In genomic region chr15:96352594-96353377, GRCh38 we compare ENCODE assay signal across 14 cellular contexts. TPM values are rescaled to one million over a fixed set of nuclear protein-coding genes. Genes with fewer than 3 reads are reported as not detected.
DNase-seq lines count a peak whose midpoint lies in the region; ATAC-seq, FAIRE-seq and TF ChIP-seq lines count a peak whose summit lies in the region.
"Had no signal": no experiment of that assay in that cellular context is flagged by ENCODE, and none has a peak within 500 bp of the region (broad histone marks: within the 10 kb centered on the region; RNA-seq: fewer than 3 reads in every experiment).

No MANE protein-coding gene starts in this region.

- no peak overlapping the region for H3K4me3 ChIP-seq in HepG2 (replicated peaks in 1 of 3; ENCODE audit: insufficient read depth in 1 of 3, low read depth in 2 of 3, low read length in 3 of 3)

- in situ Hi-C loops in HepG2 (cut with HindIII; ENCODE audit: extremely low pct_ligation_motif_present, low pct_unique_long_range_greater_than_20kb), result loop anchor here (25.0 kb wide), 1 partner anchor 1410 kb away; no protein-coding TSS in a partner anchor

- no peak for TF ChIP-seq CTCF in HepG2 (CRISPR knock-in tag; IDR thresholded peaks at IDR 0.05)

- H3K27me3 ChIP-seq in HepG2 (ENCODE audit: control insufficient read depth in 1 of 2, insufficient read depth in 2 of 2, low read length in 2 of 2), result no peaks in the 10 kb centered on the region; a peak in 1 of 5 replicates

- no peaks in the 10 kb centered on the region for H3K79me2 ChIP-seq in HepG2 (ENCODE audit: insufficient read depth, low read length)

- peaks cover 26% of the 10 kb centered on the region for H3K4me1 ChIP-seq in HepG2 (ENCODE audit: insufficient read depth, low read length)
- H3K4me1 ChIP-seq: pancreas had no signal

- peaks cover 59 to 61% of the 10 kb centered on the region in 2 donors for H3K27me3 Mint-ChIP-seq in stimulated activated naive B cell treated with anti-CD40 and anti-IgM and Interleukin-4, amounts not matched to agents 10 μg/mL and 1 μg/mL and 100 μg/mL, for 72 hours

- TF ChIP-seq POLR2A in HepG2 (IDR thresholded peaks at IDR 0.05; ENCODE audit: insufficient read depth in 1 of 2, low read depth in 2 of 2, low read length in 2 of 2), result no peak

- no peak for TF ChIP-seq RAD21 in HepG2 (CRISPR knock-in tag; IDR thresholded peaks at IDR 0.05)

- POLR2A ChIA-PET in HEK293T (lab: Yijun Ruan, JAX), result interaction anchor here (1.0 kb wide), 1 partner anchor 17 kb away, joined by 3 read pairs; no protein-coding TSS in a partner anchor
- POLR2A ChIA-PET in HepG2 (lab: Yijun Ruan, JAX), result no interaction called here

- H3K4me2 ChIP-seq in HepG2 (ENCODE audit: low read depth, low read length), result no peak overlapping the region

- 0 out of 3 replicates have a peak, but pooled peaks have one; percentile 1 for ATAC-seq in HepG2
- no peak for ATAC-seq in stimulated activated naive B cell treated with anti-CD40 and anti-IgM and Interleukin-4, amounts not matched to agents 10 μg/mL and 1 μg/mL and 100 μg/mL, for 72 hours (replicated peaks)
- ATAC-seq in GM18502 (IDR thresholded peaks at IDR 0.05; ENCODE audit: poor library complexity, unreplicated experiment), result no peak
- ATAC-seq: pancreas had no signal

- no peak for TF ChIP-seq EP300 in HepG2 (IDR thresholded peaks at IDR 0.05; ENCODE audit: low read depth in 2 of 2, low read length in 2 of 2)
- TF ChIP-seq EP300 in HepG2 (CRISPR knock-in tag; IDR thresholded peaks at IDR 0.05; ENCODE audit: borderline replicate concordance), result no peak

- H3K9me3 Mint-ChIP-seq in stimulated activated naive B cell treated with anti-CD40 and anti-IgM and Interleukin-4, amounts not matched to agents 10 μg/mL and 1 μg/mL and 100 μg/mL, for 72 hours, result no peaks in the 10 kb centered on the region

- intact Hi-C loops in HepG2 (cut with micrococcal nuclease; ENCODE audit: unreplicated experiment), result loop anchor here (10.0 kb wide), 1 partner anchor 438 kb away; no protein-coding TSS in a partner anchor

- H3K9me3 ChIP-seq in HepG2 (ENCODE audit: low read length), result no peaks in the 10 kb centered on the region
- H3K9me3 ChIP-seq: pancreas had no signal

- no peak overlapping the region for H3K4me3 Mint-ChIP-seq in stimulated activated naive B cell treated with anti-CD40 and anti-IgM and Interleukin-4, amounts not matched to agents 10 μg/mL and 1 μg/mL and 100 μg/mL, for 72 hours
- H3K4me3 Mint-ChIP-seq: activated naive CD8-positive, alpha-beta T cell treated with anti-CD3 and anti-CD28 coated beads, Interleukin-2, amount 10 ng/mL, durations not matched to agents 7 days and 5 days had no signal

- peak overlapping the region; percentile 47 for H3K27ac Mint-ChIP-seq in stimulated activated naive B cell treated with anti-CD40 and anti-IgM and Interleukin-4, amounts not matched to agents 10 μg/mL and 1 μg/mL and 100 μg/mL, for 72 hours
- H3K27ac Mint-ChIP-seq: activated naive CD8-positive, alpha-beta T cell treated with anti-CD3 and anti-CD28 coated beads, Interleukin-2, amount 10 ng/mL, durations not matched to agents 7 days and 5 days; IgD-negative memory B cell had no signal

- 92% methylated on average over 10 of the region's 12 CpGs for WGBS in HepG2 (ENCODE audit: low lambda C conversion rate)

- no peak for DNase-seq in HEK293T (ENCODE audit: extremely low spot score)
- DNase-seq in HepG2 (ENCODE audit: low spot score), result no peak
- DNase-seq in stimulated activated naive B cell treated with anti-CD40 and anti-IgM and Interleukin-4, amounts not matched to agents 10 μg/mL and 1 μg/mL and 100 μg/mL, for 72 hours, result no peak
- no peak for DNase-seq in activated gamma-delta T cell treated with Interleukin-2 at 50 U/mL for 16 hours
- DNase-seq in RPMI8226, result no peak
- no peak for DNase-seq in activated naive CD4-positive, alpha-beta T cell treated with Interleukin-2 at 50 U/mL for 16 hours
- DNase-seq: C1 segment of cervical spinal cord, NCI-H187 treated with DMSO at 0.1 percent for 48 hours, pancreas had no signal

- no TSS peak for BruUV-seq in HepG2 (replicated peaks; lab: Mats Ljungman, UMichigan)

- no peaks in the 10 kb centered on the region for H4K20me1 ChIP-seq in HepG2 (ENCODE audit: insufficient read depth, low read length)

- peaks cover 0 to 9% of the 10 kb centered on the region in 2 donors for H3K4me1 Mint-ChIP-seq in stimulated activated naive B cell treated with anti-CD40 and anti-IgM and Interleukin-4, amounts not matched to agents 10 μg/mL and 1 μg/mL and 100 μg/mL, for 72 hours

- H3K36me3 ChIP-seq in HepG2 (replicated peaks in 1 of 2; ENCODE audit: control insufficient read depth in 1 of 2, insufficient read depth in 2 of 2, low read length in 2 of 2), result no peaks in the 10 kb centered on the region
- H3K36me3 ChIP-seq: pancreas had no signal

- peaks cover 0 to 2% of the 10 kb centered on the region in 2 donors for H3K36me3 Mint-ChIP-seq in stimulated activated naive B cell treated with anti-CD40 and anti-IgM and Interleukin-4, amounts not matched to agents 10 μg/mL and 1 μg/mL and 100 μg/mL, for 72 hours
- H3K36me3 Mint-ChIP-seq: activated naive CD8-positive, alpha-beta T cell treated with anti-CD3 and anti-CD28 coated beads, Interleukin-2, amount 10 ng/mL, durations not matched to agents 7 days and 5 days had no signal

- CTCF ChIA-PET in HEK293T (lab: Yijun Ruan, JAX), result interaction anchor here (0.9 to 1.0 kb wide), 2 partner anchors 10 to 207 kb away, joined by 3 read pairs; no protein-coding TSS in a partner anchor
- CTCF ChIA-PET in HepG2 (lab: Yijun Ruan, JAX; ENCODE audit: low intra/inter-chr PET ratio, low total read pairs), result no interaction called here

- no peak overlapping the region for H2AFZ ChIP-seq in HepG2 (ENCODE audit: low read length)

- no peak for FAIRE-seq in HepG2 (lab: Jason Lieb, UNC)
- FAIRE-seq: islet of Langerhans, pancreas had no signal

- H3K9ac ChIP-seq in HepG2 (ENCODE audit: insufficient read depth, low read depth, low read length), result no peak overlapping the region

- H3K27ac ChIP-seq in cingulate gyrus (ENCODE audit: low read depth, low read length) (peak overlapping the region; percentile 47), HepG2 (ENCODE audit: extremely low read length, insufficient read depth, low read length) (no peak overlapping the region)

TF ChIP-seq in HEK293T, 16 proteins besides CTCF, POLR2A, EP300 and RAD21:
- TF ChIP-seq, protein P1, sequence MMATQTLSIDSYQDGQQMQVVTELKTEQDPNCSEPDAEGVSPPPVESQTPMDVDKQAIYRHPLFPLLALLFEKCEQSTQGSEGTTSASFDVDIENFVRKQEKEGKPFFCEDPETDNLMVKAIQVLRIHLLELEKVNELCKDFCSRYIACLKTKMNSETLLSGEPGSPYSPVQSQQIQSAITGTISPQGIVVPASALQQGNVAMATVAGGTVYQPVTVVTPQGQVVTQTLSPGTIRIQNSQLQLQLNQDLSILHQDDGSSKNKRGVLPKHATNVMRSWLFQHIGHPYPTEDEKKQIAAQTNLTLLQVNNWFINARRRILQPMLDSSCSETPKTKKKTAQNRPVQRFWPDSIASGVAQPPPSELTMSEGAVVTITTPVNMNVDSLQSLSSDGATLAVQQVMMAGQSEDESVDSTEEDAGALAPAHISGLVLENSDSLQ (IDR thresholded peaks at IDR 0.05), result peak; percentile 28; the same call in 1 of the 2 replicates
- no peak for TF ChIP-seq FOXA1 (IDR thresholded peaks at IDR 0.05)

TF ChIP-seq in HepG2, 621 proteins besides CTCF, POLR2A, EP300 and RAD21 (continues in another document):
- no peak for TF ChIP-seq ZNF816 (CRISPR knock-in tag; IDR thresholded peaks at IDR 0.05; ENCODE audit: borderline replicate concordance)
- TF ChIP-seq, protein P2, sequence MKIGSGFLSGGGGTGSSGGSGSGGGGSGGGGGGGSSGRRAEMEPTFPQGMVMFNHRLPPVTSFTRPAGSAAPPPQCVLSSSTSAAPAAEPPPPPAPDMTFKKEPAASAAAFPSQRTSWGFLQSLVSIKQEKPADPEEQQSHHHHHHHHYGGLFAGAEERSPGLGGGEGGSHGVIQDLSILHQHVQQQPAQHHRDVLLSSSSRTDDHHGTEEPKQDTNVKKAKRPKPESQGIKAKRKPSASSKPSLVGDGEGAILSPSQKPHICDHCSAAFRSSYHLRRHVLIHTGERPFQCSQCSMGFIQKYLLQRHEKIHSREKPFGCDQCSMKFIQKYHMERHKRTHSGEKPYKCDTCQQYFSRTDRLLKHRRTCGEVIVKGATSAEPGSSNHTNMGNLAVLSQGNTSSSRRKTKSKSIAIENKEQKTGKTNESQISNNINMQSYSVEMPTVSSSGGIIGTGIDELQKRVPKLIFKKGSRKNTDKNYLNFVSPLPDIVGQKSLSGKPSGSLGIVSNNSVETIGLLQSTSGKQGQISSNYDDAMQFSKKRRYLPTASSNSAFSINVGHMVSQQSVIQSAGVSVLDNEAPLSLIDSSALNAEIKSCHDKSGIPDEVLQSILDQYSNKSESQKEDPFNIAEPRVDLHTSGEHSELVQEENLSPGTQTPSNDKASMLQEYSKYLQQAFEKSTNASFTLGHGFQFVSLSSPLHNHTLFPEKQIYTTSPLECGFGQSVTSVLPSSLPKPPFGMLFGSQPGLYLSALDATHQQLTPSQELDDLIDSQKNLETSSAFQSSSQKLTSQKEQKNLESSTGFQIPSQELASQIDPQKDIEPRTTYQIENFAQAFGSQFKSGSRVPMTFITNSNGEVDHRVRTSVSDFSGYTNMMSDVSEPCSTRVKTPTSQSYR (CRISPR knock-in tag; IDR thresholded peaks at IDR 0.05; ENCODE audit: borderline replicate concordance), result no peak

RNA-seq across cellular contexts. Expression of gene NR2F2, which starts 22.3 kb away (rescaled TPM):
- 3.5 and 5.0 TPM in 2 replicates for total RNA-seq in HepG2 (2016; rRNA removed; fragmentation: Illumina TruSeq; extraction: Trizol)
- total RNA-seq in HepG2 (2016; cell fraction: cytosol; rRNA removed; fragmentation: Illumina TruSeq; extraction: Trizol; ENCODE audit: low read depth), result 0.61 and 0.79 TPM in 2 replicates
- total RNA-seq in HepG2 (2016; cell fraction: insoluble cytoplasmic fraction; rRNA removed; fragmentation: Illumina TruSeq; extraction: Trizol), result 3.8 and 4.3 TPM in 2 replicates
- 2.4 and 2.8 TPM in 2 replicates for total RNA-seq in HepG2 (2016; cell fraction: membrane; rRNA removed; fragmentation: Illumina TruSeq; extraction: Trizol)
- total RNA-seq in HepG2 (2016; cell fraction: nucleus; rRNA removed; fragmentation: Illumina TruSeq; extraction: Trizol), result 8.2 and 8.4 TPM in 2 replicates
- polyA plus RNA-seq in HepG2 (2011; rRNA removed), result 4.0 and 4.7 TPM in 2 replicates
- polyA plus RNA-seq in HepG2 (2011; cell fraction: cytosol; rRNA removed), result 3.5 and 3.6 TPM in 2 replicates
- 13.5 and 15.0 TPM in 2 replicates for polyA plus RNA-seq in HepG2 (2011; cell fraction: nucleus; rRNA removed)
- polyA plus RNA-seq in HepG2 (2012), result 20.1 and 28.6 TPM in 2 replicates
- polyA plus RNA-seq in HepG2 (2016; cell fraction: cytosol; fragmentation: Illumina TruSeq; extraction: Trizol; ENCODE audit: low read depth), result 0.70 TPM in 2 replicates
- polyA plus RNA-seq in HepG2 (2016; cell fraction: insoluble cytoplasmic fraction; fragmentation: Illumina TruSeq; extraction: Trizol; ENCODE audit: low read depth), result 14.4 and 16.5 TPM in 2 replicates
- polyA plus RNA-seq in HepG2 (2016; cell fraction: membrane; fragmentation: Illumina TruSeq; extraction: Trizol; ENCODE audit: low read depth), result 3.3 and 3.6 TPM in 2 replicates
- polyA plus RNA-seq in HepG2 (2016; cell fraction: nucleus; fragmentation: Illumina TruSeq; extraction: Trizol; ENCODE audit: insufficient read depth, low read depth), result 27.1 and 27.3 TPM in 2 replicates
- polyA minus RNA-seq in HepG2 (2011; rRNA and poly(A)+ RNA removed; ENCODE audit: low replicate concordance), result 15.2 and 51.3 TPM in 2 replicates
- polyA minus RNA-seq in HepG2 (2011; cell fraction: cytosol; rRNA and poly(A)+ RNA removed), result 6.7 and 11.9 TPM in 2 replicates
- polyA minus RNA-seq in HepG2 (2011; cell fraction: nucleus; rRNA and poly(A)+ RNA removed), result 11.7 and 14.2 TPM in 2 replicates
- total RNA-seq: activated naive CD8-positive, alpha-beta T cell treated with anti-CD3 and anti-CD28 coated beads, Interleukin-2, amount 10 ng/mL, durations not matched to agents 7 days and 5 days had no signal
- polyA plus RNA-seq: IgD-negative memory B cell had no signal
